Comparison of ENCODE assay signal across 8 cellular contexts in the genomic region with DNA sequence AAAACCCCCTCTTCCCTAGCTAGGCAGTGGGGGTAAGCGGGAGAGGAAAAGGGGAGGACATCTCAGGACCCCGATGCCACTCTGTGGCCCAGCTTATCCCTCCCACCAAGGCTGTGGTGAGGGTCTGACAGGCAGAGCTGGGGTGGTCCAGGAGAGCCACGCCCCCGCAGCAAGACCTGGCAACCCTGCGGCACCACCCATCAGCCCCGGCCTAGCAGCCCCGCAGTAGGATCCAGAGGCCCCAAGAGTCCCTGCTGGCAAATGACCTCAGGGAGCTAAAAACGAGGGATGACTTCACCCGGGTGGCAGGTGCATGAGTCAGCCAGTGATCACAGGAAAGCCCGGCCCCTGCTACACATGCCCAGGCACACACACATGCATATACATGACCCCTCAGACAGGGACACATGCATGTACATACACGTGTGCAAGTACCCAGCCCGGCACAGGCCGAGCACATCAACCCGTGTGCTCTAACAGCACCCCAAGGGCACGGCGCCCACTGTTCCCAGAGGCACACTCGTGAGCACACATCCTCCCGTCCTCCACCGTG. TPM values are rescaled to one million over a fixed set of nuclear protein-coding genes. Genes with fewer than 3 reads are reported as not detected.
DNase-seq lines count a peak whose midpoint lies in the region; ATAC-seq, FAIRE-seq and TF ChIP-seq lines count a peak whose summit lies in the region.

No MANE protein-coding gene starts in this region.

- H3K9me3 Mint-ChIP-seq in naive thymus-derived CD4-positive, alpha-beta T cell, result no peaks in the 10 kb centered on the region

- H3K27me3 ChIP-seq in A673 (replicated peaks; ENCODE audit: insufficient read depth, low read depth, low read length, poor library complexity) (no peaks in the 10 kb centered on the region), ascending aorta (no peaks in the 10 kb centered on the region)
- no peaks in the 10 kb centered on the region for H3K27me3 ChIP-seq in naive thymus-derived CD4-positive, alpha-beta T cell (ENCODE audit: control insufficient read depth in 2 of 2, insufficient read depth in 2 of 2, low read length in 2 of 2)

- CTCF ChIA-PET in A673 (lab: Charles Lee), result no interaction called here
- CTCF ChIA-PET in naive thymus-derived CD4-positive, alpha-beta T cell (lab: Charles Lee), result no interaction called here

- H3K27ac ChIP-seq in A673 (ENCODE audit: low read depth, low read length, poor library complexity, severe bottlenecking) (no peak overlapping the region), ascending aorta (peak overlapping the region; percentile 97 to 99)
- H3K27ac ChIP-seq in naive thymus-derived CD4-positive, alpha-beta T cell (ENCODE audit: low read depth, low read length), result no peak overlapping the region

- H3K27me3 Mint-ChIP-seq in naive thymus-derived CD4-positive, alpha-beta T cell, result peaks cover 0 to 7% (median 0%) of the 10 kb centered on the region in 5 donors

- ATAC-seq in naive thymus-derived CD4-positive, alpha-beta T cell, result no peak
- ATAC-seq in GM21367 (IDR thresholded peaks at IDR 0.05; ENCODE audit: unreplicated experiment), result no peak
- ATAC-seq in HG03457 (IDR thresholded peaks at IDR 0.05; ENCODE audit: unreplicated experiment), result no peak

- no peaks in the 10 kb centered on the region for H3K4me1 ChIP-seq in A673 (ENCODE audit: insufficient read depth, low read length, poor library complexity, severe bottlenecking)
- peaks cover 26 to 34% of the 10 kb centered on the region in 2 donors for H3K4me1 ChIP-seq in ascending aorta
- H3K4me1 ChIP-seq in naive thymus-derived CD4-positive, alpha-beta T cell (ENCODE audit: control insufficient read depth in 2 of 2, insufficient read depth in 2 of 2, low read length in 2 of 2), result no peaks in the 10 kb centered on the region

- BruUV-seq in A673 (replicated peaks; lab: Mats Ljungman, UMichigan), result no TSS peak

- peaks cover 0 to 3% (median 2%) of the 10 kb centered on the region in 7 donors for H3K4me1 Mint-ChIP-seq in naive thymus-derived CD4-positive, alpha-beta T cell

- POLR2A ChIA-PET in A673 (lab: Charles Lee; ENCODE audit: low non-redundant PET), result no interaction called here
- POLR2A ChIA-PET in naive thymus-derived CD4-positive, alpha-beta T cell (lab: Charles Lee), result no interaction called here

- no peak overlapping the region for H3K4me3 ChIP-seq in A673 (ENCODE audit: low read depth, low read length, poor library complexity, severe bottlenecking)
- H3K4me3 ChIP-seq in ascending aorta, result peak overlapping the region in 1 of 2 donors; percentile 93
- H3K4me3 ChIP-seq in naive thymus-derived CD4-positive, alpha-beta T cell (ENCODE audit: low read length), result no peak overlapping the region

- intact Hi-C loops in A673 (cut with micrococcal nuclease; ENCODE audit: unreplicated experiment), result no loop called here
- intact Hi-C loops in ascending aorta (cut with DNase I), result no loop called here
- intact Hi-C loops in naive thymus-derived CD4-positive, alpha-beta T cell (cut with micrococcal nuclease), result loop anchor here in 1 of 2 donors (10.0 kb wide), 1 partner anchor 311 kb away; no protein-coding TSS in a partner anchor

- H3K36me3 ChIP-seq in A673 (ENCODE audit: insufficient read depth, low read length, poor library complexity, severe bottlenecking), result no peaks in the 10 kb centered on the region
- H3K36me3 ChIP-seq in ascending aorta, result peaks cover 24 to 25% of the 10 kb centered on the region in 2 donors
- no peaks in the 10 kb centered on the region for H3K36me3 ChIP-seq in naive thymus-derived CD4-positive, alpha-beta T cell (ENCODE audit: control insufficient read depth in 2 of 3, insufficient read depth in 3 of 3, low read length in 3 of 3)

- no peaks in the 10 kb centered on the region for H3K36me3 Mint-ChIP-seq in naive thymus-derived CD4-positive, alpha-beta T cell

- peak overlapping the region in 2 of 10 donors; percentile 4 to 63 for H3K4me3 Mint-ChIP-seq in naive thymus-derived CD4-positive, alpha-beta T cell

- H3K9me3 ChIP-seq in A673 (ENCODE audit: low read depth, low read length, poor library complexity, severe bottlenecking) (no peaks in the 10 kb centered on the region), ascending aorta (no peaks in the 10 kb centered on the region)
- H3K9me3 ChIP-seq in naive thymus-derived CD4-positive, alpha-beta T cell (ENCODE audit: control insufficient read depth in 2 of 3, low read length in 3 of 3), result no peaks in the 10 kb centered on the region

- DNase-seq in A673 (ENCODE audit: low spot score) (peak; percentile 48), HS-5 (ENCODE audit: low read depth) (peak; percentile 48), ascending aorta (ENCODE audit: low spot score in 2 of 2) (peak; percentile 68 to 93), HUDEP-2 (lab: John Stamatoyannopoulos, UW; ENCODE audit: unreplicated experiment in 76 of 76) (no peak)
- no peak for DNase-seq in naive thymus-derived CD4-positive, alpha-beta T cell

- FAIRE-seq in islet of Langerhans (lab: Jason Lieb, UNC), result peak; percentile 60

- TF ChIP-seq CTCF in A673 (conservative IDR thresholded peaks at IDR 0.05; ENCODE audit: low read depth, low read length), result no peak
- TF ChIP-seq CTCF in ascending aorta (IDR thresholded peaks at IDR 0.05), result no peak

- H3K27ac Mint-ChIP-seq in naive thymus-derived CD4-positive, alpha-beta T cell, result no peak overlapping the region

RNA-seq across cellular contexts. Expression of gene ARVCF, which starts 32.3 kb away (rescaled TPM):
- 11.1 and 17.2 TPM in 2 replicates for total RNA-seq in A673 (2021)
- total RNA-seq in ascending aorta, result 252 TPM
- total RNA-seq in naive thymus-derived CD4-positive, alpha-beta T cell, result 1 to 10 TPM; 2.8 to 9.2 (median 5.8) TPM
- 1 to 10 TPM in 1 of 2 donors, under 1 TPM in 1; 0.74 to 1.7 TPM for polyA plus RNA-seq in naive thymus-derived CD4-positive, alpha-beta T cell

RNA-seq across cellular contexts. Expression of gene TANGO2, which starts 36.6 kb away (rescaled TPM):
- total RNA-seq in A673 (2021) (17.7 and 21.5 TPM in 2 replicates), ascending aorta (26.3 TPM)
- 10 to 100 TPM; 21.3 to 43.1 (median 38.6) TPM for total RNA-seq in naive thymus-derived CD4-positive, alpha-beta T cell
- 10 to 100 TPM; 20.0 to 41.3 TPM for polyA plus RNA-seq in naive thymus-derived CD4-positive, alpha-beta T cell

RNA-seq across cellular contexts. Expression of gene TXNRD2, which starts 42.7 kb away (rescaled TPM):
- total RNA-seq in A673 (2021) (25.2 and 32.6 TPM in 2 replicates), ascending aorta (46.0 TPM)
- 10 to 100 TPM; 24.7 to 39.0 (median 36.7) TPM for total RNA-seq in naive thymus-derived CD4-positive, alpha-beta T cell
- 10 to 100 TPM; 14.0 to 15.2 TPM for polyA plus RNA-seq in naive thymus-derived CD4-positive, alpha-beta T cell

RNA-seq across cellular contexts. Expression of gene COMT, which starts 42.7 kb away (rescaled TPM):
- 87.8 and 98.6 TPM in 2 replicates for total RNA-seq in A673 (2021)
- 150 TPM for total RNA-seq in ascending aorta
- 10 to 100 TPM; 30.0 to 80.7 (median 36.7) TPM for total RNA-seq in naive thymus-derived CD4-positive, alpha-beta T cell
- polyA plus RNA-seq in naive thymus-derived CD4-positive, alpha-beta T cell, result 100 to 1,000 TPM in 1 of 2 donors, 10 to 100 TPM in 1; 85.0 to 105 TPM

Comparison
In these comparisons a context has a peak if more than half of its experiments do, and no peak if none do; other contexts are left out.
1. DNase-seq: peak in A673 (single experiment), HS-5 (single experiment) and ascending aorta (2 of 2); none in HUDEP-2 (0 of 76) and naive thymus-derived CD4-positive, alpha-beta T cell (0 of 9).
2. H3K27ac ChIP-seq: peak in ascending aorta (2 of 2); none in A673 (single experiment) and naive thymus-derived CD4-positive, alpha-beta T cell (single experiment).
3. RNA of gene ARVCF, which starts 32.3 kb away (total RNA-seq): 252 TPM in ascending aorta (single experiment); 11.1 to 17.2 TPM in A673 and 2.8 to 9.2 TPM in naive thymus-derived CD4-positive, alpha-beta T cell; every median in the first group is over 10 times any median in the second.